Comparison of ENCODE assay signal across 19 cellular contexts in the genomic region with DNA sequence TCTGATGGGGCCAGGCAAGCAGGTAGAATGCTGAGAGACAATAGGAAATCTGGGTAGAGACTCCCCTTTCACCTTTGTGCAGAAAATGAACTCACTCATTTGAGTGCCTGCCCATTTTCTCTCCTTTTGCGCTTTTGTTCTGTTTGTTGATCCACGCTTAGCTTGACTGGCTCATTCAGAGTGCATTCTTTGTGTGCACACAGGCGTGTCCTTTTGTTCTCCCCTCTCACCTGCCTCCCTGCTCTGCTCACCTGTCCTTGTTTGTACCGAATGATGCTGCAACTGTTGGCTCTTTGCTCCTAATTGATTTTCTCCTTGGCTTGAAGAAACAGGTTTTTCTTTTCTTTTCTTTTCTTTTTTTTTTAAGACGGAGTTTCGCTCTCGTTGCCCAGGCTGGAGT. TPM values are rescaled to one million over a fixed set of nuclear protein-coding genes. Genes with fewer than 3 reads are reported as not detected.
DNase-seq lines count a peak whose midpoint lies in the region; ATAC-seq and TF ChIP-seq lines count a peak whose summit lies in the region.
"Had no signal": no experiment of that assay in that cellular context is flagged by ENCODE, and none has a peak within 500 bp of the region (broad histone marks: within the 10 kb centered on the region; RNA-seq: fewer than 3 reads in every experiment).

No MANE protein-coding gene starts in this region.

- no peak for TF ChIP-seq CTCF in VCaP (conservative IDR thresholded peaks at IDR 0.05)
- no peak for TF ChIP-seq CTCF in stomach (IDR thresholded peaks at IDR 0.05)

- ATAC-seq in GM21526 (IDR thresholded peaks at IDR 0.05; ENCODE audit: low FRiP score, unreplicated experiment) (no peak), right cardiac atrium (no peak)
- ATAC-seq: body of pancreas, HCT116 had no signal

- H3K9me3 ChIP-seq in stomach, result no peaks in the 10 kb centered on the region
- H3K9me3 ChIP-seq in right cardiac atrium (ENCODE audit: control insufficient read depth, low read length), result no peaks in the 10 kb centered on the region
- H3K9me3 ChIP-seq: BLaER1, body of pancreas, esophagus muscularis mucosa, neutrophil, tibial artery had no signal

- no peak for TF ChIP-seq EP300 in stomach (IDR thresholded peaks at IDR 0.05)

- peak; percentile 28 for DNase-seq in NCI-H1092 treated with DMSO at 0.1 percent for 48 hours (lab: John Stamatoyannopoulos, UW)
- peak; percentile 95 for DNase-seq in NCI-H2081 treated with DMSO at 0.1 percent for 48 hours (lab: John Stamatoyannopoulos, UW)
- DNase-seq in renal cortical epithelial cell (ENCODE audit: low read depth), result peak; percentile 29
- DNase-seq in stimulated activated CD4-positive, alpha-beta T cell treated with anti-CD3 and anti-CD28 coated beads, Interleukin-2, amount 100 ng/mL, for 24 hours, result no peak
- no peak for DNase-seq in stomach
- no peak for DNase-seq in right cardiac atrium
- DNase-seq: activated CD8-positive, alpha-beta memory T cell treated with anti-CD3 and anti-CD28 coated beads, Interleukin-2, amount 50 U/mL, for 48 hours; body of pancreas; glutamatergic neuron; Right ventricle myocardium superior; stimulated activated CD4-positive, alpha-beta T cell treated with anti-CD3 and anti-CD28 coated beads, Interleukin-4, amount 100 ng/mL, for 1 hour; stimulated activated CD8-positive, alpha-beta memory T cell treated with anti-CD3 and anti-CD28 coated beads, Interleukin-4, amount 100 ng/mL, for 48 hours; tibial artery had no signal

- TF ChIP-seq POLR2A in stomach (IDR thresholded peaks at IDR 0.05), result no peak

- H3K36me3 ChIP-seq in stomach, result peaks cover 22 to 74% (median 57%) of the 10 kb centered on the region in 4 donors

- 58 to 80% (median 71%) methylated on average over 7 of the region's 7 CpGs for WGBS in stomach, 5 donors
- WGBS in right cardiac atrium, result 92% methylated on average over 7 of the region's 7 CpGs

- no peaks in the 10 kb centered on the region for H3K27me3 ChIP-seq in stomach
- H3K27me3 ChIP-seq in right cardiac atrium (ENCODE audit: control insufficient read depth, insufficient read depth), result no peaks in the 10 kb centered on the region
- H3K27me3 ChIP-seq: BLaER1, body of pancreas, esophagus muscularis mucosa, neutrophil, tibial artery had no signal

- 0 out of 2 replicates have a peak overlapping the region, but pooled peaks have one; percentile 16 for H3K27ac ChIP-seq in VCaP
- no peak overlapping the region for H3K27ac ChIP-seq in stomach
- no peak overlapping the region for H3K27ac ChIP-seq in right cardiac atrium (ENCODE audit: low read length)
- H3K27ac ChIP-seq: BLaER1, body of pancreas, neutrophil, tibial artery had no signal

- H3K4me3 ChIP-seq in stomach (no peak overlapping the region), right cardiac atrium (ENCODE audit: low read length) (no peak overlapping the region)
- H3K4me3 ChIP-seq: BLaER1, body of pancreas, esophagus muscularis mucosa, tibial artery had no signal

- intact Hi-C loops in stomach (cut with DNase I; ENCODE audit: low total_unique reads), result no loop called here
- intact Hi-C loops in right cardiac atrium (cut with DNase I), result no loop called here

- H3K4me1 ChIP-seq in stomach (peaks cover 15 to 71% (median 46%) of the 10 kb centered on the region in 4 donors), right cardiac atrium (ENCODE audit: control insufficient read depth, insufficient read depth, low read length) (peaks cover 30% of the 10 kb centered on the region)

RNA-seq across cellular contexts. Expression of a gene that starts 15.8 kb away (rescaled TPM):
- total RNA-seq in renal cortical epithelial cell, result 29.0 and 52.9 TPM in 2 replicates
- 100 to 1,000 TPM in 2 of 5 donors, 10 to 100 TPM in 3; 27.8 to 209 (median 41.7) TPM for total RNA-seq in stomach
- 10 to 100 TPM; 11.9 to 19.1 (median 14.9) TPM for polyA plus RNA-seq in stomach
- 10 to 100 TPM; 20.2 to 22.2 (median 20.8) TPM for total RNA-seq in right cardiac atrium
- polyA plus RNA-seq in right cardiac atrium, result 13.9 TPM

RNA-seq across cellular contexts. Expression of a gene that starts 34.3 kb away (rescaled TPM):
- total RNA-seq in renal cortical epithelial cell (46.4 and 94.7 TPM in 2 replicates), stomach (10 to 100 TPM; 48.4 to 62.9 (median 52.2) TPM), right cardiac atrium (10 to 100 TPM in 3 of 4 donors, 1 to 10 TPM in 1; 6.6 to 51.2 (median 11.6) TPM)
- polyA plus RNA-seq in stomach (10 to 100 TPM; 18.7 to 46.9 (median 39.7) TPM), right cardiac atrium (52.6 TPM)

Comparison
In these comparisons a context has a peak if more than half of its experiments do, and no peak if none do; other contexts are left out.
1. DNase-seq: peak in NCI-H1092 treated with DMSO at 0.1 percent for 48 hours (single experiment), NCI-H2081 treated with DMSO at 0.1 percent for 48 hours (single experiment) and renal cortical epithelial cell (single experiment); none in stimulated activated CD4-positive, alpha-beta T cell treated with anti-CD3 and anti-CD28 coated beads, Interleukin-2, amount 100 ng/mL, for 24 hours (0 of 2), stomach (single experiment) and right cardiac atrium (0 of 3).